1 cellular context compared by ENCODE assay signal in genomic region chr10:44962870-44963738, GRCh38.
TF ChIP-seq lines count a peak whose summit lies in the region.

No MANE protein-coding gene starts in this region.

TF ChIP-seq in GM12878, 131 proteins besides CTCF, POLR2A, EP300 and RAD21 (continues in another document):
- no peak for TF ChIP-seq CREM (IDR thresholded peaks at IDR 0.05; ENCODE audit: low read depth)
- no peak for TF ChIP-seq KDM1A (IDR thresholded peaks at IDR 0.05; ENCODE audit: borderline replicate concordance)
- TF ChIP-seq, protein P1, sequence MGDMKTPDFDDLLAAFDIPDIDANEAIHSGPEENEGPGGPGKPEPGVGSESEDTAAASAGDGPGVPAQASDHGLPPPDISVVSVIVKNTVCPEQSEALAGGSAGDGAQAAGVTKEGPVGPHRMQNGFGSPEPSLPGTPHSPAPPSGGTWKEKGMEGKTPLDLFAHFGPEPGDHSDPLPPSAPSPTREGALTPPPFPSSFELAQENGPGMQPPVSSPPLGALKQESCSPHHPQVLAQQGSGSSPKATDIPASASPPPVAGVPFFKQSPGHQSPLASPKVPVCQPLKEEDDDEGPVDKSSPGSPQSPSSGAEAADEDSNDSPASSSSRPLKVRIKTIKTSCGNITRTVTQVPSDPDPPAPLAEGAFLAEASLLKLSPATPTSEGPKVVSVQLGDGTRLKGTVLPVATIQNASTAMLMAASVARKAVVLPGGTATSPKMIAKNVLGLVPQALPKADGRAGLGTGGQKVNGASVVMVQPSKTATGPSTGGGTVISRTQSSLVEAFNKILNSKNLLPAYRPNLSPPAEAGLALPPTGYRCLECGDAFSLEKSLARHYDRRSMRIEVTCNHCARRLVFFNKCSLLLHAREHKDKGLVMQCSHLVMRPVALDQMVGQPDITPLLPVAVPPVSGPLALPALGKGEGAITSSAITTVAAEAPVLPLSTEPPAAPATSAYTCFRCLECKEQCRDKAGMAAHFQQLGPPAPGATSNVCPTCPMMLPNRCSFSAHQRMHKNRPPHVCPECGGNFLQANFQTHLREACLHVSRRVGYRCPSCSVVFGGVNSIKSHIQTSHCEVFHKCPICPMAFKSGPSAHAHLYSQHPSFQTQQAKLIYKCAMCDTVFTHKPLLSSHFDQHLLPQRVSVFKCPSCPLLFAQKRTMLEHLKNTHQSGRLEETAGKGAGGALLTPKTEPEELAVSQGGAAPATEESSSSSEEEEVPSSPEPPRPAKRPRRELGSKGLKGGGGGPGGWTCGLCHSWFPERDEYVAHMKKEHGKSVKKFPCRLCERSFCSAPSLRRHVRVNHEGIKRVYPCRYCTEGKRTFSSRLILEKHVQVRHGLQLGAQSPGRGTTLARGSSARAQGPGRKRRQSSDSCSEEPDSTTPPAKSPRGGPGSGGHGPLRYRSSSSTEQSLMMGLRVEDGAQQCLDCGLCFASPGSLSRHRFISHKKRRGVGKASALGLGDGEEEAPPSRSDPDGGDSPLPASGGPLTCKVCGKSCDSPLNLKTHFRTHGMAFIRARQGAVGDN (IDR thresholded peaks at IDR 0.05): peak; percentile 77
- no peak for TF ChIP-seq ZNF207 (IDR thresholded peaks at IDR 0.05; ENCODE audit: borderline replicate concordance)
- TF ChIP-seq ATF2 (IDR thresholded peaks at IDR 0.05; ENCODE audit: low read length): peak; percentile 37; the same call in 1 of the 2 replicates
- no peak for TF ChIP-seq POU2F2 (IDR thresholded peaks at IDR 0.05; ENCODE audit: borderline replicate concordance, low read depth, low read length)
- no peak for TF ChIP-seq JUND (IDR thresholded peaks at IDR 0.05; ENCODE audit: low read depth, low read length)
- peak; percentile 41; the same call in 1 of the 2 replicates for TF ChIP-seq ATF7 (IDR thresholded peaks at IDR 0.05; ENCODE audit: low read depth)
- no peak for TF ChIP-seq PAX8 (IDR thresholded peaks at IDR 0.05)
- no peak for TF ChIP-seq TARDBP (IDR thresholded peaks at IDR 0.05; ENCODE audit: borderline replicate concordance)
- TF ChIP-seq HDAC2 (IDR thresholded peaks at IDR 0.05): no peak
- TF ChIP-seq ZNF274 (IDR thresholded peaks at IDR 0.05; ENCODE audit: insufficient read depth, insufficient read length): no peak
- TF ChIP-seq FOS (IDR thresholded peaks at IDR 0.05; ENCODE audit: borderline replicate concordance, extremely low read depth, insufficient read length): no peak
- TF ChIP-seq HDGF (IDR thresholded peaks at IDR 0.05): peak; percentile 46; the same call in 1 of the 2 replicates
- TF ChIP-seq RUNX3 (IDR thresholded peaks at IDR 0.05; ENCODE audit: low read length): no peak
- TF ChIP-seq RELA (IDR thresholded peaks at IDR 0.05; ENCODE audit: borderline replicate concordance, partially characterized antibody): no peak
- TF ChIP-seq FOXM1 (IDR thresholded peaks at IDR 0.05; ENCODE audit: low read depth, low read length): no peak
- peak; percentile 29; the same call in 1 of the 2 replicates for TF ChIP-seq DPF2 (IDR thresholded peaks at IDR 0.05)
- 0 out of 2 replicates have a peak, but pooled peaks have one; percentile 15 for TF ChIP-seq RB1 (IDR thresholded peaks at IDR 0.05; ENCODE audit: borderline replicate concordance)
- TF ChIP-seq, protein P2, sequence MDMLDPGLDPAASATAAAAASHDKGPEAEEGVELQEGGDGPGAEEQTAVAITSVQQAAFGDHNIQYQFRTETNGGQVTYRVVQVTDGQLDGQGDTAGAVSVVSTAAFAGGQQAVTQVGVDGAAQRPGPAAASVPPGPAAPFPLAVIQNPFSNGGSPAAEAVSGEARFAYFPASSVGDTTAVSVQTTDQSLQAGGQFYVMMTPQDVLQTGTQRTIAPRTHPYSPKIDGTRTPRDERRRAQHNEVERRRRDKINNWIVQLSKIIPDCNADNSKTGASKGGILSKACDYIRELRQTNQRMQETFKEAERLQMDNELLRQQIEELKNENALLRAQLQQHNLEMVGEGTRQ (IDR thresholded peaks at IDR 0.05; ENCODE audit: borderline replicate concordance, low read depth, low read length): no peak
- 0 out of 2 replicates have a peak, but pooled peaks have one; percentile 6 for TF ChIP-seq CHD2 (IDR thresholded peaks at IDR 0.05; ENCODE audit: borderline replicate concordance, low read depth, low read length)
- peak; percentile 26; the same call in 1 of the 2 replicates for TF ChIP-seq BACH1 (IDR thresholded peaks at IDR 0.05; ENCODE audit: borderline replicate concordance)
- TF ChIP-seq, protein P3, sequence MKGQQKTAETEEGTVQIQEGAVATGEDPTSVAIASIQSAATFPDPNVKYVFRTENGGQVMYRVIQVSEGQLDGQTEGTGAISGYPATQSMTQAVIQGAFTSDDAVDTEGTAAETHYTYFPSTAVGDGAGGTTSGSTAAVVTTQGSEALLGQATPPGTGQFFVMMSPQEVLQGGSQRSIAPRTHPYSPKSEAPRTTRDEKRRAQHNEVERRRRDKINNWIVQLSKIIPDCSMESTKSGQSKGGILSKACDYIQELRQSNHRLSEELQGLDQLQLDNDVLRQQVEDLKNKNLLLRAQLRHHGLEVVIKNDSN (IDR thresholded peaks at IDR 0.05; ENCODE audit: borderline replicate concordance, extremely low read length, insufficient read depth, low read depth, low read length): no peak
- no peak for TF ChIP-seq RFX5 (IDR thresholded peaks at IDR 0.05; ENCODE audit: low read depth, low read length)
- peak; percentile 77 to 78; a peak in 3 of 4 replicates for TF ChIP-seq IKZF2 (IDR thresholded peaks at IDR 0.05)
- no peak for TF ChIP-seq ETV6 (conservative IDR thresholded peaks at IDR 0.05 in 1 of 2, IDR thresholded peaks at IDR 0.05 in 1 of 2; ENCODE audit: borderline replicate concordance in 1 of 2, low read depth in 1 of 2)
- no peak for TF ChIP-seq FOXK2 (IDR thresholded peaks at IDR 0.05)
- no peak for TF ChIP-seq NKRF (conservative IDR thresholded peaks at IDR 0.05)
- TF ChIP-seq MYB (IDR thresholded peaks at IDR 0.05; ENCODE audit: borderline replicate concordance, low read depth, low read length): no peak
- TF ChIP-seq LARP7 (IDR thresholded peaks at IDR 0.05): 0 out of 2 replicates have a peak, but pooled peaks have one; percentile 39
- TF ChIP-seq MTA3 (IDR thresholded peaks at IDR 0.05; ENCODE audit: borderline replicate concordance, low read length): no peak
- TF ChIP-seq RCOR1 (conservative IDR thresholded peaks at IDR 0.05; ENCODE audit: low read depth, low read length): no peak
- no peak for TF ChIP-seq EGR1 (IDR thresholded peaks at IDR 0.05; ENCODE audit: borderline replicate concordance in 1 of 2, low read depth in 2 of 2, low read length in 2 of 2)
- no peak for TF ChIP-seq NR2C2 (IDR thresholded peaks at IDR 0.05; ENCODE audit: borderline replicate concordance, control insufficient read depth, insufficient read length, low read depth)
- peak; percentile 28 to 60; a peak in 3 of 4 replicates for TF ChIP-seq BHLHE40 (IDR thresholded peaks at IDR 0.05; ENCODE audit: borderline replicate concordance in 1 of 2, low read depth in 2 of 2, low read length in 1 of 2)
- TF ChIP-seq STAT3 (IDR thresholded peaks at IDR 0.05; ENCODE audit: low read depth, low read length): no peak
- no peak for TF ChIP-seq SMC3 (IDR thresholded peaks at IDR 0.05; ENCODE audit: borderline replicate concordance, low read length)
- TF ChIP-seq SIN3A (IDR thresholded peaks at IDR 0.05; ENCODE audit: low read depth, low read length): no peak
- no peak for TF ChIP-seq KLF5 (IDR thresholded peaks at IDR 0.05; ENCODE audit: partially characterized antibody)
- TF ChIP-seq EZH2 (IDR thresholded peaks at IDR 0.05; ENCODE audit: borderline replicate concordance, control insufficient read depth, low read depth, low read length): no peak
- TF ChIP-seq NR2F1 (conservative IDR thresholded peaks at IDR 0.05): 0 out of 2 replicates have a peak, but pooled peaks have one; percentile 33
- TF ChIP-seq JUNB (IDR thresholded peaks at IDR 0.05): peak; percentile 60
- no peak for TF ChIP-seq ZBED1 (IDR thresholded peaks at IDR 0.05; ENCODE audit: borderline replicate concordance)
- no peak for TF ChIP-seq ZNF24 (IDR thresholded peaks at IDR 0.05)
- TF ChIP-seq, protein P4, sequence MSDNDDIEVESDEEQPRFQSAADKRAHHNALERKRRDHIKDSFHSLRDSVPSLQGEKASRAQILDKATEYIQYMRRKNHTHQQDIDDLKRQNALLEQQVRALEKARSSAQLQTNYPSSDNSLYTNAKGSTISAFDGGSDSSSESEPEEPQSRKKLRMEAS (IDR thresholded peaks at IDR 0.05; ENCODE audit: low read depth, low read length): 0 out of 2 replicates have a peak, but pooled peaks have one; percentile 17
- TF ChIP-seq, protein P5, sequence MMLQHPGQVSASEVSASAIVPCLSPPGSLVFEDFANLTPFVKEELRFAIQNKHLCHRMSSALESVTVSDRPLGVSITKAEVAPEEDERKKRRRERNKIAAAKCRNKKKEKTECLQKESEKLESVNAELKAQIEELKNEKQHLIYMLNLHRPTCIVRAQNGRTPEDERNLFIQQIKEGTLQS (IDR thresholded peaks at IDR 0.05; ENCODE audit: borderline replicate concordance, extremely low read depth, low read depth, low read length): no peak
- TF ChIP-seq, protein P6, sequence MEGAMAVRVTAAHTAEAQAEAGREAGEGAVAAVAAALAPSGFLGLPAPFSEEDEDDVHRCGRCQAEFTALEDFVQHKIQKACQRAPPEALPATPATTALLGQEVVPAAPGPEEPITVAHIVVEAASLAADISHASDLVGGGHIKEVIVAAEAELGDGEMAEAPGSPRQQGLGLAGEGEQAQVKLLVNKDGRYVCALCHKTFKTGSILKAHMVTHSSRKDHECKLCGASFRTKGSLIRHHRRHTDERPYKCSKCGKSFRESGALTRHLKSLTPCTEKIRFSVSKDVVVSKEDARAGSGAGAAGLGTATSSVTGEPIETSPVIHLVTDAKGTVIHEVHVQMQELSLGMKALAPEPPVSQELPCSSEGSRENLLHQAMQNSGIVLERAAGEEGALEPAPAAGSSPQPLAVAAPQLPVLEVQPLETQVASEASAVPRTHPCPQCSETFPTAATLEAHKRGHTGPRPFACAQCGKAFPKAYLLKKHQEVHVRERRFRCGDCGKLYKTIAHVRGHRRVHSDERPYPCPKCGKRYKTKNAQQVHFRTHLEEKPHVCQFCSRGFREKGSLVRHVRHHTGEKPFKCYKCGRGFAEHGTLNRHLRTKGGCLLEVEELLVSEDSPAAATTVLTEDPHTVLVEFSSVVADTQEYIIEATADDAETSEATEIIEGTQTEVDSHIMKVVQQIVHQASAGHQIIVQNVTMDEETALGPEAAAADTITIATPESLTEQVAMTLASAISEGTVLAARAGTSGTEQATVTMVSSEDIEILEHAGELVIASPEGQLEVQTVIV (IDR thresholded peaks at IDR 0.05; ENCODE audit: borderline replicate concordance, partially characterized antibody): no peak
- peak; percentile 75 for TF ChIP-seq NR2C1 (IDR thresholded peaks at IDR 0.05)
- TF ChIP-seq ZBTB40 (IDR thresholded peaks at IDR 0.05; ENCODE audit: borderline replicate concordance): no peak
- TF ChIP-seq HCFC1 (IDR thresholded peaks at IDR 0.05; ENCODE audit: low read length): no peak
- TF ChIP-seq WRNIP1 (IDR thresholded peaks at IDR 0.05; ENCODE audit: borderline replicate concordance, low read depth, low read length): no peak
